Comparison of ENCODE assay signal across 30 cellular contexts in genomic region chr10:131851332-131851731, GRCh38. TPM values are rescaled to one million over a fixed set of nuclear protein-coding genes. Genes with fewer than 3 reads are reported as not detected.
DNase-seq lines count a peak whose midpoint lies in the region; ATAC-seq and TF ChIP-seq lines count a peak whose summit lies in the region.
"Had no signal": no experiment of that assay in that cellular context is flagged by ENCODE, and none has a peak within 500 bp of the region (broad histone marks: within the 10 kb centered on the region; RNA-seq: fewer than 3 reads in every experiment).

No MANE protein-coding gene starts in this region.

- intact Hi-C loops in A673 (cut with micrococcal nuclease; ENCODE audit: unreplicated experiment) = no loop called here
- intact Hi-C loops in sciatic nerve (cut with DNase I) = no loop called here
- intact Hi-C loops in activated CD8-positive, alpha-beta T cell treated with anti-CD3 and anti-CD28 coated beads for 36 hours (cut with micrococcal nuclease) = no loop called here

- no peak overlapping the region for H3K27ac ChIP-seq in A673 (ENCODE audit: low read depth, low read length, poor library complexity, severe bottlenecking)
- H3K27ac ChIP-seq in GM23248 = no peak overlapping the region
- H3K27ac ChIP-seq in coronary artery = no peak overlapping the region
- H3K27ac ChIP-seq: BLaER1, esophagus squamous epithelium, hepatocyte, uterus had no signal

- no peaks in the 10 kb centered on the region for H3K9me2 ChIP-seq in GM23248 (ENCODE audit: insufficient read depth)

- no peak overlapping the region for H2AFZ ChIP-seq in GM23248
- H2AFZ ChIP-seq: hepatocyte had no signal

- BruUV-seq in A673 (replicated peaks; lab: Mats Ljungman, UMichigan) = no TSS peak

- DNase-seq in A673 (ENCODE audit: low spot score) (peak; percentile 38), GM23248 (peak; percentile 12), coronary artery (ENCODE audit: low spot score) (peak; percentile 16), sciatic nerve (ENCODE audit: low spot score) (peak; percentile 42), OCI-M1 (lab: John Stamatoyannopoulos, UW) (no peak)
- DNase-seq in activated CD8-positive, alpha-beta T cell treated with anti-CD3 and anti-CD28 coated beads for 36 hours = no peak
- DNase-seq: activated CD4-positive, alpha-beta memory T cell treated with anti-CD3 and anti-CD28 coated beads for 36 hours; activated gamma-delta T cell; central memory CD4-positive, alpha-beta T cell; esophagus squamous epithelium; Kasumi-1; MV-4-11; NCI-H146; NCI-H2107; NCI-H345; SHP77 treated with DMSO at 0.1 percent for 48 hours; stimulated activated CD4-positive, alpha-beta T cell treated with anti-CD3 and anti-CD28 coated beads, Interleukin-15, amount 100 ng/mL, for 24 hours; stimulated activated CD4-positive, alpha-beta T cell treated with anti-CD3 and anti-CD28 coated beads, Interleukin-4, amount 100 ng/mL, for 4 hours; T-helper 2 cell had no signal

- in situ Hi-C loops in GM23248 (cut with MboI) = no loop called here

- H3F3A ChIP-seq in GM23248 (ENCODE audit: insufficient read depth) = no peaks in the 10 kb centered on the region

- no peaks in the 10 kb centered on the region for H4K20me1 ChIP-seq in GM23248 (ENCODE audit: insufficient read depth)
- H4K20me1 ChIP-seq: BLaER1 had no signal

- H3K4me3 Mint-ChIP-seq in activated CD8-positive, alpha-beta T cell treated with anti-CD3 and anti-CD28 coated beads for 36 hours = no peak overlapping the region
- H3K4me3 Mint-ChIP-seq: activated CD4-positive, alpha-beta memory T cell treated with anti-CD3 and anti-CD28 coated beads for 36 hours; natural killer cell treated with Interleukin-12 subunit alpha and Interleukin-12 subunit beta and Interleukin-15 and Interleukin-18, amount 100 ng/mL, for 72 hours; stimulated activated memory B cell treated with anti-CD40 and anti-IgM and Interleukin-4, amounts not matched to agents 10 μg/mL and 1 μg/mL and 100 μg/mL, for 72 hours had no signal

- no peaks in the 10 kb centered on the region for H3K9me3 ChIP-seq in A673 (ENCODE audit: low read depth, low read length, poor library complexity, severe bottlenecking)
- no peaks in the 10 kb centered on the region for H3K9me3 ChIP-seq in GM23248 (ENCODE audit: low read depth)
- H3K9me3 ChIP-seq: BLaER1, esophagus squamous epithelium, HAP-1, uterus had no signal

- H3K4me3 ChIP-seq in A673 (ENCODE audit: low read depth, low read length, poor library complexity, severe bottlenecking) (no peak overlapping the region), GM23248 (no peak overlapping the region), coronary artery (no peak overlapping the region)
- H3K4me3 ChIP-seq: BLaER1, esophagus squamous epithelium, HAP-1, hepatocyte, lung, uterus had no signal

- no peaks in the 10 kb centered on the region for H3K27me3 Mint-ChIP-seq in activated CD8-positive, alpha-beta T cell treated with anti-CD3 and anti-CD28 coated beads for 36 hours
- H3K27me3 Mint-ChIP-seq: activated CD4-positive, alpha-beta memory T cell treated with anti-CD3 and anti-CD28 coated beads for 36 hours; natural killer cell treated with Interleukin-12 subunit alpha and Interleukin-12 subunit beta and Interleukin-15 and Interleukin-18, amount 100 ng/mL, for 72 hours had no signal

- H3K27me3 ChIP-seq in A673 (replicated peaks; ENCODE audit: insufficient read depth, low read depth, low read length, poor library complexity) = no peaks in the 10 kb centered on the region
- no peaks in the 10 kb centered on the region for H3K27me3 ChIP-seq in GM23248 (replicated peaks; ENCODE audit: insufficient read depth)
- H3K27me3 ChIP-seq: BLaER1, hepatocyte, uterus had no signal

- 82 to 89% methylated on average over 11 of the region's 11 CpGs for WGBS in GM23248 (ENCODE audit: low coverage in 1 of 2, low lambda C conversion rate in 2 of 2, missing lambda C conversion rate in 2 of 2), 2 experiments

- H3K79me2 ChIP-seq in GM23248 (ENCODE audit: insufficient read depth) = no peaks in the 10 kb centered on the region
- H3K79me2 ChIP-seq: hepatocyte had no signal

- H3K4me1 Mint-ChIP-seq in activated CD8-positive, alpha-beta T cell treated with anti-CD3 and anti-CD28 coated beads for 36 hours (ENCODE audit: low read depth) = no peaks in the 10 kb centered on the region
- H3K4me1 Mint-ChIP-seq: stimulated activated memory B cell treated with anti-CD40 and anti-IgM and Interleukin-4, amounts not matched to agents 10 μg/mL and 1 μg/mL and 100 μg/mL, for 72 hours had no signal

- CTCF ChIA-PET in A673 (lab: Charles Lee) = no interaction called here
- CTCF ChIA-PET in activated CD8-positive, alpha-beta T cell treated with anti-CD3 and anti-CD28 coated beads for 36 hours (lab: Charles Lee) = no interaction called here

- no peak for TF ChIP-seq CTCF in A673 (conservative IDR thresholded peaks at IDR 0.05; ENCODE audit: low read depth, low read length)
- no peak for TF ChIP-seq CTCF in coronary artery (IDR thresholded peaks at IDR 0.05)
- TF ChIP-seq CTCF in activated CD8-positive, alpha-beta T cell treated with anti-CD3 and anti-CD28 coated beads for 36 hours (IDR thresholded peaks at IDR 0.05) = no peak

- no peaks in the 10 kb centered on the region for H3K36me3 ChIP-seq in A673 (ENCODE audit: insufficient read depth, low read length, poor library complexity, severe bottlenecking)
- H3K36me3 ChIP-seq in GM23248 (ENCODE audit: low read depth) = no peaks in the 10 kb centered on the region
- H3K36me3 ChIP-seq: BLaER1, esophagus squamous epithelium, HAP-1, uterus had no signal

- H3K27ac Mint-ChIP-seq in activated CD8-positive, alpha-beta T cell treated with anti-CD3 and anti-CD28 coated beads for 36 hours = no peak overlapping the region
- H3K27ac Mint-ChIP-seq: activated CD4-positive, alpha-beta memory T cell treated with anti-CD3 and anti-CD28 coated beads for 36 hours; stimulated activated memory B cell treated with anti-CD40 and anti-IgM and Interleukin-4, amounts not matched to agents 10 μg/mL and 1 μg/mL and 100 μg/mL, for 72 hours had no signal

- H3K4me1 ChIP-seq in A673 (ENCODE audit: insufficient read depth, low read length, poor library complexity, severe bottlenecking) (no peaks in the 10 kb centered on the region), GM23248 (ENCODE audit: insufficient read depth) (no peaks in the 10 kb centered on the region)
- H3K4me1 ChIP-seq: esophagus squamous epithelium, HAP-1, uterus had no signal

- no peak for ATAC-seq in sciatic nerve
- ATAC-seq in HG03159 (IDR thresholded peaks at IDR 0.05; ENCODE audit: unreplicated experiment) = no peak
- ATAC-seq in activated CD8-positive, alpha-beta T cell treated with anti-CD3 and anti-CD28 coated beads for 36 hours = no peak
- ATAC-seq: activated CD4-positive, CD25-positive, alpha-beta regulatory T cell treated with anti-CD3 and anti-CD28 coated beads, Interleukin-2, amount 50 U/mL, for 24 hours; HepG2; natural killer cell treated with Interleukin-12 subunit alpha and Interleukin-12 subunit beta and Interleukin-15 and Interleukin-18, amount 100 ng/mL, for 72 hours; Panc1; stimulated activated memory B cell treated with anti-CD40 and anti-IgM and Interleukin-4, amounts not matched to agents 10 μg/mL and 1 μg/mL and 100 μg/mL, for 72 hours had no signal

- H3K36me3 Mint-ChIP-seq in activated CD8-positive, alpha-beta T cell treated with anti-CD3 and anti-CD28 coated beads for 36 hours (ENCODE audit: low read depth) = no peaks in the 10 kb centered on the region
- H3K36me3 Mint-ChIP-seq: activated CD4-positive, alpha-beta memory T cell treated with anti-CD3 and anti-CD28 coated beads for 36 hours; natural killer cell treated with Interleukin-12 subunit alpha and Interleukin-12 subunit beta and Interleukin-15 and Interleukin-18, amount 100 ng/mL, for 72 hours; stimulated activated memory B cell treated with anti-CD40 and anti-IgM and Interleukin-4, amounts not matched to agents 10 μg/mL and 1 μg/mL and 100 μg/mL, for 72 hours had no signal

- POLR2A ChIA-PET in A673 (lab: Charles Lee; ENCODE audit: low non-redundant PET) = no interaction called here
- POLR2A ChIA-PET in activated CD8-positive, alpha-beta T cell treated with anti-CD3 and anti-CD28 coated beads for 36 hours (lab: Charles Lee) = no interaction called here

- H3K4me2 ChIP-seq in GM23248 (ENCODE audit: unreplicated experiment) = no peak overlapping the region
- H3K4me2 ChIP-seq: BLaER1, hepatocyte had no signal

- no peak overlapping the region for H3K9ac ChIP-seq in GM23248
- H3K9ac ChIP-seq: BLaER1 had no signal

- peaks cover 4% of the 10 kb centered on the region for H3K9me3 Mint-ChIP-seq in activated CD8-positive, alpha-beta T cell treated with anti-CD3 and anti-CD28 coated beads for 36 hours
- H3K9me3 Mint-ChIP-seq: activated CD4-positive, alpha-beta memory T cell treated with anti-CD3 and anti-CD28 coated beads for 36 hours had no signal

RNA-seq across cellular contexts. Expression of gene PPP2R2D, which starts 49.5 kb away (rescaled TPM):
- 48.4 and 49.1 TPM in 2 replicates for total RNA-seq in A673 (2021)
- 14.7 and 26.2 TPM in 2 replicates for total RNA-seq in GM23248 (2014; rRNA removed; shearing (Covaris generic))
- 18.5 and 21.3 TPM in 2 replicates for polyA plus RNA-seq in GM23248 (2016; fragmentation: Nextera tagmentation; extraction: Ambion mirVana)
- 30.1 TPM for total RNA-seq in sciatic nerve
- total RNA-seq in activated CD8-positive, alpha-beta T cell treated with anti-CD3 and anti-CD28 coated beads for 36 hours = 10 to 100 TPM; 31.6 to 32.3 TPM

Comparison
In these comparisons a context has a peak if more than half of its experiments do, and no peak if none do; other contexts are left out.
1. DNase-seq: peak in A673 (single experiment), GM23248 (single experiment), coronary artery (single experiment) and sciatic nerve (single experiment); none in OCI-M1 (single experiment) and activated CD8-positive, alpha-beta T cell treated with anti-CD3 and anti-CD28 coated beads for 36 hours (single experiment).